Comparison of ENCODE assay signal across 1 cellular context in genomic region chr22:46390652-46391301, GRCh38.
TF ChIP-seq lines count a peak whose summit lies in the region.

No MANE protein-coding gene starts in this region.

TF ChIP-seq in HepG2, 621 proteins besides CTCF, POLR2A, EP300 and RAD21 (continued from another document and continues in another):
- TF ChIP-seq ZBTB2 (CRISPR knock-in tag; IDR thresholded peaks at IDR 0.05; ENCODE audit: low read depth) (no peak), RBM39 (IDR thresholded peaks at IDR 0.05; ENCODE audit: low read depth, low read length, poor library complexity, severe bottlenecking) (no peak), SOX5 (CRISPR knock-in tag; IDR thresholded peaks at IDR 0.05; ENCODE audit: borderline replicate concordance) (peak; percentile 71), ZNF326 (CRISPR knock-in tag; IDR thresholded peaks at IDR 0.05; ENCODE audit: borderline replicate concordance) (no peak), SMC3 (IDR thresholded peaks at IDR 0.05; ENCODE audit: low read length) (peak; percentile 79), ZNF292 (CRISPR knock-in tag; IDR thresholded peaks at IDR 0.05; ENCODE audit: borderline replicate concordance, low read depth) (peak; percentile 71), NR3C1 (CRISPR knock-in tag; IDR thresholded peaks at IDR 0.05) (no peak), ETV5 (CRISPR knock-in tag; IDR thresholded peaks at IDR 0.05; ENCODE audit: borderline replicate concordance) (peak; percentile 27; the same call in 1 of the 2 replicates), SRY (CRISPR knock-in tag; IDR thresholded peaks at IDR 0.05) (0 out of 2 replicates have a peak, but pooled peaks have one; percentile 55), NBN (conservative IDR thresholded peaks at IDR 0.05) (no peak), HNRNPH1 (optimal IDR thresholded peaks at IDR 0.05; ENCODE audit: low read depth, low read length) (no peak), ZFY (CRISPR knock-in tag; IDR thresholded peaks at IDR 0.05) (peak; percentile 58; the same call in 1 of the 2 replicates), YY1 (IDR thresholded peaks at IDR 0.05; ENCODE audit: insufficient read depth, insufficient replicate concordance, low read depth, low read length) (peak; percentile 42), ZGPAT (CRISPR knock-in tag; IDR thresholded peaks at IDR 0.05) (peak; percentile 29; the same call in 1 of the 2 replicates), ETS1 (CRISPR knock-in tag; IDR thresholded peaks at IDR 0.05) (no peak), SP140L (CRISPR knock-in tag; IDR thresholded peaks at IDR 0.05; ENCODE audit: borderline replicate concordance) (no peak), RARA (CRISPR knock-in tag; IDR thresholded peaks at IDR 0.05) (0 out of 2 replicates have a peak, but pooled peaks have one; percentile 31), STAG1 (CRISPR knock-in tag; IDR thresholded peaks at IDR 0.05) (peak; percentile 83), ZNF317 (CRISPR knock-in tag; IDR thresholded peaks at IDR 0.05) (peak; percentile 68), RFXAP (CRISPR knock-in tag; IDR thresholded peaks at IDR 0.05; ENCODE audit: borderline replicate concordance) (no peak), ZNF629 (CRISPR knock-in tag; conservative IDR thresholded peaks at IDR 0.05) (peak; percentile 80), SAFB2 (CRISPR knock-in tag; IDR thresholded peaks at IDR 0.05; ENCODE audit: borderline replicate concordance, low read depth) (no peak), SP5 (CRISPR knock-in tag; IDR thresholded peaks at IDR 0.05; ENCODE audit: borderline replicate concordance, low read depth) (no peak), ZNF879 (CRISPR knock-in tag; IDR thresholded peaks at IDR 0.05) (no peak), KLF16 (CRISPR knock-in tag; IDR thresholded peaks at IDR 0.05) (peak in 1 of 2 experiments; percentile 46; a peak in 1 of 4 replicates), IKZF1 (IDR thresholded peaks at IDR 0.05) (no peak), XRCC5 (optimal IDR thresholded peaks at IDR 0.05; ENCODE audit: low read length) (peak; percentile 86), PHF21A (CRISPR knock-in tag; IDR thresholded peaks at IDR 0.05) (peak; percentile 21; the same call in 1 of the 2 replicates), ZNF263 (CRISPR knock-in tag; IDR thresholded peaks at IDR 0.05) (peak; percentile 41; the same call in 1 of the 2 replicates), TOPORS (CRISPR knock-in tag; IDR thresholded peaks at IDR 0.05) (no peak), FOXK1 (CRISPR knock-in tag; IDR thresholded peaks at IDR 0.05; ENCODE audit: borderline replicate concordance, low read depth) (0 out of 2 replicates have a peak, but pooled peaks have one; percentile 20), NFIC (IDR thresholded peaks at IDR 0.05; ENCODE audit: low read length) (no peak), ZMYM3 (CRISPR knock-in tag; IDR thresholded peaks at IDR 0.05) (peak; percentile 57; the same call in 1 of the 2 replicates), MXD3 (CRISPR knock-in tag; IDR thresholded peaks at IDR 0.05) (0 out of 2 replicates have a peak, but pooled peaks have one; percentile 21)
- TF ChIP-seq, protein P1, sequence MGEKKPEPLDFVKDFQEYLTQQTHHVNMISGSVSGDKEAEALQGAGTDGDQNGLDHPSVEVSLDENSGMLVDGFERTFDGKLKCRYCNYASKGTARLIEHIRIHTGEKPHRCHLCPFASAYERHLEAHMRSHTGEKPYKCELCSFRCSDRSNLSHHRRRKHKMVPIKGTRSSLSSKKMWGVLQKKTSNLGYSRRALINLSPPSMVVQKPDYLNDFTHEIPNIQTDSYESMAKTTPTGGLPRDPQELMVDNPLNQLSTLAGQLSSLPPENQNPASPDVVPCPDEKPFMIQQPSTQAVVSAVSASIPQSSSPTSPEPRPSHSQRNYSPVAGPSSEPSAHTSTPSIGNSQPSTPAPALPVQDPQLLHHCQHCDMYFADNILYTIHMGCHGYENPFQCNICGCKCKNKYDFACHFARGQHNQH (CRISPR knock-in tag; IDR thresholded peaks at IDR 0.05), result peak; percentile 53; the same call in 1 of the 2 replicates
- TF ChIP-seq, protein P2, sequence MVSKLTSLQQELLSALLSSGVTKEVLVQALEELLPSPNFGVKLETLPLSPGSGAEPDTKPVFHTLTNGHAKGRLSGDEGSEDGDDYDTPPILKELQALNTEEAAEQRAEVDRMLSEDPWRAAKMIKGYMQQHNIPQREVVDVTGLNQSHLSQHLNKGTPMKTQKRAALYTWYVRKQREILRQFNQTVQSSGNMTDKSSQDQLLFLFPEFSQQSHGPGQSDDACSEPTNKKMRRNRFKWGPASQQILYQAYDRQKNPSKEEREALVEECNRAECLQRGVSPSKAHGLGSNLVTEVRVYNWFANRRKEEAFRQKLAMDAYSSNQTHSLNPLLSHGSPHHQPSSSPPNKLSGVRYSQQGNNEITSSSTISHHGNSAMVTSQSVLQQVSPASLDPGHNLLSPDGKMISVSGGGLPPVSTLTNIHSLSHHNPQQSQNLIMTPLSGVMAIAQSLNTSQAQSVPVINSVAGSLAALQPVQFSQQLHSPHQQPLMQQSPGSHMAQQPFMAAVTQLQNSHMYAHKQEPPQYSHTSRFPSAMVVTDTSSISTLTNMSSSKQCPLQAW (CRISPR knock-in tag; IDR thresholded peaks at IDR 0.05), result no peak
- TF ChIP-seq, protein P3, sequence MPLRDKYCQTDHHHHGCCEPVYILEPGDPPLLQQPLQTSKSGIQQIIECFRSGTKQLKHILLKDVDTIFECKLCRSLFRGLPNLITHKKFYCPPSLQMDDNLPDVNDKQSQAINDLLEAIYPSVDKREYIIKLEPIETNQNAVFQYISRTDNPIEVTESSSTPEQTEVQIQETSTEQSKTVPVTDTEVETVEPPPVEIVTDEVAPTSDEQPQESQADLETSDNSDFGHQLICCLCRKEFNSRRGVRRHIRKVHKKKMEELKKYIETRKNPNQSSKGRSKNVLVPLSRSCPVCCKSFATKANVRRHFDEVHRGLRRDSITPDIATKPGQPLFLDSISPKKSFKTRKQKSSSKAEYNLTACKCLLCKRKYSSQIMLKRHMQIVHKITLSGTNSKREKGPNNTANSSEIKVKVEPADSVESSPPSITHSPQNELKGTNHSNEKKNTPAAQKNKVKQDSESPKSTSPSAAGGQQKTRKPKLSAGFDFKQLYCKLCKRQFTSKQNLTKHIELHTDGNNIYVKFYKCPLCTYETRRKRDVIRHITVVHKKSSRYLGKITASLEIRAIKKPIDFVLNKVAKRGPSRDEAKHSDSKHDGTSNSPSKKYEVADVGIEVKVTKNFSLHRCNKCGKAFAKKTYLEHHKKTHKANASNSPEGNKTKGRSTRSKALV (CRISPR knock-in tag; IDR thresholded peaks at IDR 0.05), result no peak
- TF ChIP-seq, protein P4, sequence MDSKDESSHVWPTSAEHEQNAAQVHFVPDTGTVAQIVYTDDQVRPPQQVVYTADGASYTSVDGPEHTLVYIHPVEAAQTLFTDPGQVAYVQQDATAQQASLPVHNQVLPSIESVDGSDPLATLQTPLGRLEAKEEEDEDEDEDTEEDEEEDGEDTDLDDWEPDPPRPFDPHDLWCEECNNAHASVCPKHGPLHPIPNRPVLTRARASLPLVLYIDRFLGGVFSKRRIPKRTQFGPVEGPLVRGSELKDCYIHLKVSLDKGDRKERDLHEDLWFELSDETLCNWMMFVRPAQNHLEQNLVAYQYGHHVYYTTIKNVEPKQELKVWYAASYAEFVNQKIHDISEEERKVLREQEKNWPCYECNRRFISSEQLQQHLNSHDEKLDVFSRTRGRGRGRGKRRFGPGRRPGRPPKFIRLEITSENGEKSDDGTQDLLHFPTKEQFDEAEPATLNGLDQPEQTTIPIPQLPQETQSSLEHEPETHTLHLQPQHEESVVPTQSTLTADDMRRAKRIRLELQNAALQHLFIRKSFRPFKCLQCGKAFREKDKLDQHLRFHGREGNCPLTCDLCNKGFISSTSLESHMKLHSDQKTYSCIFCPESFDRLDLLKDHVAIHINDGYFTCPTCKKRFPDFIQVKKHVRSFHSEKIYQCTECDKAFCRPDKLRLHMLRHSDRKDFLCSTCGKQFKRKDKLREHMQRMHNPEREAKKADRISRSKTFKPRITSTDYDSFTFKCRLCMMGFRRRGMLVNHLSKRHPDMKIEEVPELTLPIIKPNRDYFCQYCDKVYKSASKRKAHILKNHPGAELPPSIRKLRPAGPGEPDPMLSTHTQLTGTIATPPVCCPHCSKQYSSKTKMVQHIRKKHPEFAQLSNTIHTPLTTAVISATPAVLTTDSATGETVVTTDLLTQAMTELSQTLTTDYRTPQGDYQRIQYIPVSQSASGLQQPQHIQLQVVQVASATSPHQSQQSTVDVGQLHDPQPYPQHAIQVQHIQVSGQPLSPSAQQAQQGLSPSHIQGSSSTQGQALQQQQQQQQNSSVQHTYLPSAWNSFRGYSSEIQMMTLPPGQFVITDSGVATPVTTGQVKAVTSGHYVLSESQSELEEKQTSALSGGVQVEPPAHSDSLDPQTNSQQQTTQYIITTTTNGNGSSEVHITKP (CRISPR knock-in tag; IDR thresholded peaks at IDR 0.05; ENCODE audit: low read depth), result 0 out of 2 replicates have a peak, but pooled peaks have one; percentile 31
- TF ChIP-seq, protein P5, sequence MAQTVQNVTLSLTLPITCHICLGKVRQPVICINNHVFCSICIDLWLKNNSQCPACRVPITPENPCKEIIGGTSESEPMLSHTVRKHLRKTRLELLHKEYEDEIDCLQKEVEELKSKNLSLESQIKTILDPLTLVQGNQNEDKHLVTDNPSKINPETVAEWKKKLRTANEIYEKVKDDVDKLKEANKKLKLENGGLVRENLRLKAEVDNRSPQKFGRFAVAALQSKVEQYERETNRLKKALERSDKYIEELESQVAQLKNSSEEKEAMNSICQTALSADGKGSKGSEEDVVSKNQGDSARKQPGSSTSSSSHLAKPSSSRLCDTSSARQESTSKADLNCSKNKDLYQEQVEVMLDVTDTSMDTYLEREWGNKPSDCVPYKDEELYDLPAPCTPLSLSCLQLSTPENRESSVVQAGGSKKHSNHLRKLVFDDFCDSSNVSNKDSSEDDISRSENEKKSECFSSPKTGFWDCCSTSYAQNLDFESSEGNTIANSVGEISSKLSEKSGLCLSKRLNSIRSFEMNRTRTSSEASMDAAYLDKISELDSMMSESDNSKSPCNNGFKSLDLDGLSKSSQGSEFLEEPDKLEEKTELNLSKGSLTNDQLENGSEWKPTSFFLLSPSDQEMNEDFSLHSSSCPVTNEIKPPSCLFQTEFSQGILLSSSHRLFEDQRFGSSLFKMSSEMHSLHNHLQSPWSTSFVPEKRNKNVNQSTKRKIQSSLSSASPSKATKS (CRISPR knock-in tag; IDR thresholded peaks at IDR 0.05), result no peak
- TF ChIP-seq, protein P6, sequence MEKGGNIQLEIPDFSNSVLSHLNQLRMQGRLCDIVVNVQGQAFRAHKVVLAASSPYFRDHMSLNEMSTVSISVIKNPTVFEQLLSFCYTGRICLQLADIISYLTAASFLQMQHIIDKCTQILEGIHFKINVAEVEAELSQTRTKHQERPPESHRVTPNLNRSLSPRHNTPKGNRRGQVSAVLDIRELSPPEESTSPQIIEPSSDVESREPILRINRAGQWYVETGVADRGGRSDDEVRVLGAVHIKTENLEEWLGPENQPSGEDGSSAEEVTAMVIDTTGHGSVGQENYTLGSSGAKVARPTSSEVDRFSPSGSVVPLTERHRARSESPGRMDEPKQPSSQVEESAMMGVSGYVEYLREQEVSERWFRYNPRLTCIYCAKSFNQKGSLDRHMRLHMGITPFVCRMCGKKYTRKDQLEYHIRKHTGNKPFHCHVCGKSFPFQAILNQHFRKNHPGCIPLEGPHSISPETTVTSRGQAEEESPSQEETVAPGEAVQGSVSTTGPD (CRISPR knock-in tag; IDR thresholded peaks at IDR 0.05), result 0 out of 2 replicates have a peak, but pooled peaks have one; percentile 20
- TF ChIP-seq, protein P7, sequence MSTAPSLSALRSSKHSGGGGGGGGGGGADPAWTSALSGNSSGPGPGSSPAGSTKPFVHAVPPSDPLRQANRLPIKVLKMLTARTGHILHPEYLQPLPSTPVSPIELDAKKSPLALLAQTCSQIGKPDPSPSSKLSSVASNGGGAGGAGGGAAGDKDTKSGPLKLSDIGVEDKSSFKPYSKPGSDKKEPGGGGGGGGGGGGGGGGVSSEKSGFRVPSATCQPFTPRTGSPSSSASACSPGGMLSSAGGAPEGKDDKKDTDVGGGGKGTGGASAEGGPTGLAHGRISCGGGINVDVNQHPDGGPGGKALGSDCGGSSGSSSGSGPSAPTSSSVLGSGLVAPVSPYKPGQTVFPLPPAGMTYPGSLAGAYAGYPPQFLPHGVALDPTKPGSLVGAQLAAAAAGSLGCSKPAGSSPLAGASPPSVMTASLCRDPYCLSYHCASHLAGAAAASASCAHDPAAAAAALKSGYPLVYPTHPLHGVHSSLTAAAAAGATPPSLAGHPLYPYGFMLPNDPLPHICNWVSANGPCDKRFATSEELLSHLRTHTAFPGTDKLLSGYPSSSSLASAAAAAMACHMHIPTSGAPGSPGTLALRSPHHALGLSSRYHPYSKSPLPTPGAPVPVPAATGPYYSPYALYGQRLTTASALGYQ (CRISPR knock-in tag; IDR thresholded peaks at IDR 0.05), result no peak
